1 cellular context compared by ENCODE assay signal in genomic region chr19:18223860-18224524, GRCh38.
TF ChIP-seq lines count a peak whose summit lies in the region.

No MANE protein-coding gene starts in this region.

TF ChIP-seq in IMR-90, 13 proteins besides CTCF, POLR2A, EP300 and RAD21:
- TF ChIP-seq USF2 (IDR thresholded peaks at IDR 0.05; ENCODE audit: low read depth, low read length) (no peak), NFE2L2 (IDR thresholded peaks at IDR 0.05; ENCODE audit: low read depth, low read length) (no peak), SMC3 (IDR thresholded peaks at IDR 0.05; ENCODE audit: low read depth, low read length) (no peak), RFX5 (IDR thresholded peaks at IDR 0.05; ENCODE audit: low read depth, low read length) (no peak), MAZ (IDR thresholded peaks at IDR 0.05; ENCODE audit: borderline replicate concordance, low read depth, low read length) (no peak), FOS (IDR thresholded peaks at IDR 0.05; ENCODE audit: low read depth, low read length) (no peak), CEBPB (IDR thresholded peaks at IDR 0.05; ENCODE audit: low read depth, low read length) (no peak), BHLHE40 (IDR thresholded peaks at IDR 0.05; ENCODE audit: low read depth, low read length) (no peak), MXI1 (IDR thresholded peaks at IDR 0.05; ENCODE audit: borderline replicate concordance, low read depth, low read length) (no peak), CHD1 (IDR thresholded peaks at IDR 0.05; ENCODE audit: low read depth, low read length) (no peak), MAFK (IDR thresholded peaks at IDR 0.05; ENCODE audit: low read depth, low read length) (no peak), RCOR1 (IDR thresholded peaks at IDR 0.05; ENCODE audit: insufficient replicate concordance, low read length) (no peak), ELK1 (IDR thresholded peaks at IDR 0.05; ENCODE audit: borderline replicate concordance, low read depth, low read length) (no peak)
TF ChIP-seq in IMR-90: peak in this region for 0.
